Comparison of ENCODE assay signal across 1 cellular context in the genomic region with DNA sequence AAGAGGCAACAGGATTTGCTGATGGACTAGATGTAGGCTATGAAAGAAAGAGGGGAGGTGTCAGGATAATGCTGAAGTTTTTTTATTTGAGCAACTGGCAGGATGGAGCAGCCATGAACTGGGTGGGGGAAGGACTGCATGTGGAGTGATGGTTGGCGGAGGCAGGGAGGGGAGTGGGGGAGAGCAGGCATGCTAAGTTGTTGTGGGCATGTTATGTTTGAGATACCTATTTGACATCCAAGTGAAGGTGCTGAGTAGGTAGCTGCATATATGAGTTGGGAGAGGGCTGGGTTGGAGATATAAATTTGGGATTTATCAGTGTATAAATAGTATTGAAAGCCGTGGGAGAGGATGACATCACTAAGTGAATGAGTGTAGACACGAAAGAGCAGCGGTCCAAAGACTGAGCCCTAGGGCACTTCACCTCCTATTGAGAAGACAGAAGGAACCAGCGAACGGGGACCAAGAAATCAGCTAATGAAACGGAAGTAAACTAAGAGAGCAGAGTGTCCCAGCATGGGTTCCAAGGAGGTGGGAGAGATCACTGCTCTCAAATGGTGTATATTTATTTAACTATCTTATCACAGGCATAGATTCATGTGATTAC.
TF ChIP-seq lines count a peak whose summit lies in the region.

No MANE protein-coding gene starts in this region.

TF ChIP-seq in HEK293, 187 proteins besides CTCF, POLR2A, EP300 and RAD21 (continued from another document):
- TF ChIP-seq, protein P1, sequence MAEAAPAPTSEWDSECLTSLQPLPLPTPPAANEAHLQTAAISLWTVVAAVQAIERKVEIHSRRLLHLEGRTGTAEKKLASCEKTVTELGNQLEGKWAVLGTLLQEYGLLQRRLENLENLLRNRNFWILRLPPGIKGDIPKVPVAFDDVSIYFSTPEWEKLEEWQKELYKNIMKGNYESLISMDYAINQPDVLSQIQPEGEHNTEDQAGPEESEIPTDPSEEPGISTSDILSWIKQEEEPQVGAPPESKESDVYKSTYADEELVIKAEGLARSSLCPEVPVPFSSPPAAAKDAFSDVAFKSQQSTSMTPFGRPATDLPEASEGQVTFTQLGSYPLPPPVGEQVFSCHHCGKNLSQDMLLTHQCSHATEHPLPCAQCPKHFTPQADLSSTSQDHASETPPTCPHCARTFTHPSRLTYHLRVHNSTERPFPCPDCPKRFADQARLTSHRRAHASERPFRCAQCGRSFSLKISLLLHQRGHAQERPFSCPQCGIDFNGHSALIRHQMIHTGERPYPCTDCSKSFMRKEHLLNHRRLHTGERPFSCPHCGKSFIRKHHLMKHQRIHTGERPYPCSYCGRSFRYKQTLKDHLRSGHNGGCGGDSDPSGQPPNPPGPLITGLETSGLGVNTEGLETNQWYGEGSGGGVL (tag by site-specific recombination; IDR thresholded peaks at IDR 0.05) = peak; percentile 53; the same call in 1 of the 2 replicates
- TF ChIP-seq, protein P2, sequence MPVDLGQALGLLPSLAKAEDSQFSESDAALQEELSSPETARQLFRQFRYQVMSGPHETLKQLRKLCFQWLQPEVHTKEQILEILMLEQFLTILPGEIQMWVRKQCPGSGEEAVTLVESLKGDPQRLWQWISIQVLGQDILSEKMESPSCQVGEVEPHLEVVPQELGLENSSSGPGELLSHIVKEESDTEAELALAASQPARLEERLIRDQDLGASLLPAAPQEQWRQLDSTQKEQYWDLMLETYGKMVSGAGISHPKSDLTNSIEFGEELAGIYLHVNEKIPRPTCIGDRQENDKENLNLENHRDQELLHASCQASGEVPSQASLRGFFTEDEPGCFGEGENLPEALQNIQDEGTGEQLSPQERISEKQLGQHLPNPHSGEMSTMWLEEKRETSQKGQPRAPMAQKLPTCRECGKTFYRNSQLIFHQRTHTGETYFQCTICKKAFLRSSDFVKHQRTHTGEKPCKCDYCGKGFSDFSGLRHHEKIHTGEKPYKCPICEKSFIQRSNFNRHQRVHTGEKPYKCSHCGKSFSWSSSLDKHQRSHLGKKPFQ (tag by site-specific recombination; IDR thresholded peaks at IDR 0.05) = no peak
- TF ChIP-seq ZNF629 (tag by site-specific recombination; IDR thresholded peaks at IDR 0.05) = peak; percentile 60
- no peak for TF ChIP-seq ZNF600 (tag by site-specific recombination; IDR thresholded peaks at IDR 0.05)
- TF ChIP-seq ZIC2 (tag by site-specific recombination; IDR thresholded peaks at IDR 0.05) = peak; percentile 77
- TF ChIP-seq ZNF169 (tag by site-specific recombination; IDR thresholded peaks at IDR 0.05) = no peak
- TF ChIP-seq ZNF223 (tag by site-specific recombination; IDR thresholded peaks at IDR 0.05) = no peak
